In genomic region chr1:161958425-161958824, GRCh38 we compare ENCODE assay signal across 2 cellular contexts.
A peak's percentile ranks its signal among the peaks of the same experiment; 100 is the strongest.
TF ChIP-seq lines count a peak whose summit lies in the region.

No MANE protein-coding gene starts in this region.

TF ChIP-seq in SK-N-SH, 30 proteins besides CTCF, POLR2A, EP300 and RAD21 (continued from another document):
- TF ChIP-seq PBX3 (IDR thresholded peaks at IDR 0.05) (peak; percentile 76), NFIC (IDR thresholded peaks at IDR 0.05; ENCODE audit: borderline replicate concordance) (peak; percentile 57)

TF ChIP-seq in SK-N-SH treated with all-trans-retinoic acid at 6 μM for 48 hours, 23 proteins besides CTCF, POLR2A, EP300 and RAD21 (continued from another document):
- TF ChIP-seq CREB5 (CRISPR knock-in tag; IDR thresholded peaks at IDR 0.05; ENCODE audit: low read depth) (no peak), OSR1 (CRISPR knock-in tag; IDR thresholded peaks at IDR 0.05) (no peak), PATZ1 (CRISPR knock-in tag; IDR thresholded peaks at IDR 0.05; ENCODE audit: borderline replicate concordance) (no peak), TOX (CRISPR knock-in tag; IDR thresholded peaks at IDR 0.05; ENCODE audit: borderline replicate concordance) (no peak), RARB (CRISPR knock-in tag; IDR thresholded peaks at IDR 0.05) (no peak), ISL1 (CRISPR knock-in tag; IDR thresholded peaks at IDR 0.05) (no peak), ZNF8 (CRISPR knock-in tag; IDR thresholded peaks at IDR 0.05) (no peak), GLIS3 (CRISPR knock-in tag; IDR thresholded peaks at IDR 0.05) (no peak), TSHZ2 (CRISPR knock-in tag; IDR thresholded peaks at IDR 0.05) (no peak), TCF4 (CRISPR knock-in tag; IDR thresholded peaks at IDR 0.05; ENCODE audit: borderline replicate concordance) (no peak), ZNF70 (CRISPR knock-in tag; IDR thresholded peaks at IDR 0.05) (no peak)
